18 cellular contexts compared by ENCODE assay signal in the genomic region with DNA sequence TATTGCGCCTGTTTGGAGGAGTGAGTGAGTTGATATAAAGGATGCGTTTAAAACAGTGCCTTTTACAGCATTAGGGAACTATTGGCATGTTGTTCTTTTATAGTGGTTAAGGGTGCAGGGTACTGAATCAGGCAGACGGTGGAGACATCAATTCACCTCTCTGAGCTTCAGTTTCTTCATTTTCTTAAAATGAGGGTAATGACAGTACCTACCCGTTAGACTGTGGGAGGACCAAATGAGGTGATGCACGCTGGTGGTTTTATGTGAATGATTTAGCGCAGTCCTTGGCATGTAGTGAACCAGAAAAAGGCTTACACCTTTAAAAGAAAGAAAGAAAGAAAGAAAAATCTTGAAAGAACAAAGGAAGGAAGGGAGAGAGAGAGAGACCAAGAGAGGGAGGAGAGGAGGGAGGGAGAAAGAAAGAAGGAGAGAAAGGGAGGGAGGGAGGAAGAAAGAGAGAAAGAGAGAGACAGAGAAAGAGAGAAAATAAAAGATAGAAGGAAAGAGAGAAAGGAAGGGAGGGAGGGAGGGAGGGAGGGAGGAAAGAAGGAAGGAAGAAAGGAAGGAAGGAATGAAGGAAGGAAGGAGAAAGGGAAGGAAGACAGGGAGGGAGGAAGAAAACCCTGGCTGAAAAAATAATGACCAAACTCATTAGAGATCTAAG. TPM values are rescaled to one million over a fixed set of nuclear protein-coding genes. Genes with fewer than 3 reads are reported as not detected.
DNase-seq lines count a peak whose midpoint lies in the region; ATAC-seq, FAIRE-seq and TF ChIP-seq lines count a peak whose summit lies in the region.
"Had no signal": no experiment of that assay in that cellular context is flagged by ENCODE, and none has a peak within 500 bp of the region (broad histone marks: within the 10 kb centered on the region; RNA-seq: fewer than 3 reads in every experiment).

No MANE protein-coding gene starts in this region.

- peak; percentile 37 for DNase-seq in stimulated activated CD4-positive, alpha-beta T cell treated with anti-CD3 and anti-CD28 coated beads, Interleukin-15, amount 100 ng/mL, for 24 hours
- DNase-seq in stimulated activated CD4-positive, alpha-beta T cell treated with anti-CD3 and anti-CD28 coated beads, Interleukin-12 subunit alpha, Interleukin-12 subunit beta, amount 100 ng/mL, for 4 hours = no peak
- DNase-seq in memory B cell (ENCODE audit: low spot score in 2 of 2) (no peak), body of pancreas (no peak), H54 (ENCODE audit: insufficient read length, low spot score) (no peak)
- DNase-seq: activated CD4-positive, CD25-positive, alpha-beta regulatory T cell; GF-D8; mesendoderm; NK-92 treated with Interleukin-12 subunit alpha and Interleukin-12 subunit beta, amount 100 ng/mL, for 24 hours; retina had no signal

- H3K36me3 ChIP-seq in body of pancreas (replicated peaks in 1 of 2; ENCODE audit: insufficient read depth in 1 of 2, low read depth in 2 of 2) = no peaks in the 10 kb centered on the region
- H3K36me3 ChIP-seq: cardiac muscle cell, HAP-1, thoracic aorta had no signal

- no peak for FAIRE-seq in H54 (lab: Jason Lieb, UNC)
- FAIRE-seq: keratinocyte had no signal

- TF ChIP-seq CTCF in body of pancreas (IDR thresholded peaks at IDR 0.05) = no peak

- H3K36me3 Mint-ChIP-seq in activated T-helper 17 cell treated with anti-CD3 and anti-CD28 coated beads, Interleukin-2, amount 50 U/mL, for 72 hours (ENCODE audit: low read depth) = no peaks in the 10 kb centered on the region
- no peaks in the 10 kb centered on the region for H3K36me3 Mint-ChIP-seq in memory B cell

- H3K9me3 ChIP-seq in body of pancreas = no peaks in the 10 kb centered on the region
- H3K9me3 ChIP-seq: HAP-1, thoracic aorta had no signal

- TF ChIP-seq POLR2A in body of pancreas (IDR thresholded peaks at IDR 0.05) (no peak), H54 (IDR thresholded peaks at IDR 0.05; ENCODE audit: low read depth, low read length) (no peak)

- ATAC-seq in activated T-helper 17 cell treated with anti-CD3 and anti-CD28 coated beads, Interleukin-2, amount 50 U/mL, for 72 hours (replicated peaks) = peak; percentile 98
- ATAC-seq in memory B cell (ENCODE audit: low read depth) (peak; percentile 34), body of pancreas (no peak), GM21737 (IDR thresholded peaks at IDR 0.05; ENCODE audit: unreplicated experiment) (no peak), HG03095 (IDR thresholded peaks at IDR 0.05; ENCODE audit: unreplicated experiment) (no peak)

- peaks cover 7% of the 10 kb centered on the region for H3K4me1 Mint-ChIP-seq in activated T-helper 17 cell treated with anti-CD3 and anti-CD28 coated beads, Interleukin-2, amount 50 U/mL, for 72 hours
- H3K4me1 Mint-ChIP-seq in memory B cell = peaks cover 5% of the 10 kb centered on the region

- intact Hi-C loops in body of pancreas (cut with DNase I) = no loop called here

- no peaks in the 10 kb centered on the region for H3K9me3 Mint-ChIP-seq in activated T-helper 17 cell treated with anti-CD3 and anti-CD28 coated beads, Interleukin-2, amount 50 U/mL, for 72 hours
- no peaks in the 10 kb centered on the region for H3K9me3 Mint-ChIP-seq in memory B cell

- H3K27ac Mint-ChIP-seq in activated T-helper 17 cell treated with anti-CD3 and anti-CD28 coated beads, Interleukin-2, amount 50 U/mL, for 72 hours = no peak overlapping the region
- no peak overlapping the region for H3K27ac Mint-ChIP-seq in memory B cell

- no peaks in the 10 kb centered on the region for H3K4me1 ChIP-seq in body of pancreas
- H3K4me1 ChIP-seq: HAP-1 had no signal

- peak overlapping the region; percentile 43 for H3K4me3 Mint-ChIP-seq in activated T-helper 17 cell treated with anti-CD3 and anti-CD28 coated beads, Interleukin-2, amount 50 U/mL, for 72 hours
- no peak overlapping the region for H3K4me3 Mint-ChIP-seq in memory B cell

- peaks cover 7% of the 10 kb centered on the region for H3K27me3 Mint-ChIP-seq in activated T-helper 17 cell treated with anti-CD3 and anti-CD28 coated beads, Interleukin-2, amount 50 U/mL, for 72 hours
- H3K27me3 Mint-ChIP-seq in memory B cell = peaks cover 6% of the 10 kb centered on the region

- H3K27ac ChIP-seq in body of pancreas = no peak overlapping the region
- H3K27ac ChIP-seq: cardiac muscle cell, RWPE1, thoracic aorta had no signal

- 68 to 72% methylated on average over 6 of the region's 6 CpGs for WGBS in body of pancreas, 2 donors

- H3K4me3 ChIP-seq in body of pancreas = no peak overlapping the region
- H3K4me3 ChIP-seq: cardiac muscle cell, HAP-1, thoracic aorta had no signal

- H3K27me3 ChIP-seq in body of pancreas = no peaks in the 10 kb centered on the region
- H3K27me3 ChIP-seq: cardiac muscle cell had no signal

RNA-seq across cellular contexts. Expression of a gene that starts 22.2 kb away (rescaled TPM):
- total RNA-seq in activated T-helper 17 cell treated with anti-CD3 and anti-CD28 coated beads, Interleukin-2, amount 50 U/mL, for 72 hours = 100 to 1,000 TPM; 378 to 404 TPM
- 10 to 100 TPM; 32.2 to 88.7 TPM for total RNA-seq in body of pancreas

Comparison
In these comparisons a context has a peak if more than half of its experiments do, and no peak if none do; other contexts are left out.
1. ATAC-seq: peak in activated T-helper 17 cell treated with anti-CD3 and anti-CD28 coated beads, Interleukin-2, amount 50 U/mL, for 72 hours (single experiment) and memory B cell (single experiment); none in body of pancreas (single experiment), GM21737 (single experiment) and HG03095 (single experiment).
2. RNA of a gene that starts 22.2 kb away (total RNA-seq): 378 to 404 TPM in activated T-helper 17 cell treated with anti-CD3 and anti-CD28 coated beads, Interleukin-2, amount 50 U/mL, for 72 hours; 32.2 to 88.7 TPM in body of pancreas; every median in the first group is over 4 times any median in the second.